Comparison of ENCODE assay signal across 8 cellular contexts in the genomic region with DNA sequence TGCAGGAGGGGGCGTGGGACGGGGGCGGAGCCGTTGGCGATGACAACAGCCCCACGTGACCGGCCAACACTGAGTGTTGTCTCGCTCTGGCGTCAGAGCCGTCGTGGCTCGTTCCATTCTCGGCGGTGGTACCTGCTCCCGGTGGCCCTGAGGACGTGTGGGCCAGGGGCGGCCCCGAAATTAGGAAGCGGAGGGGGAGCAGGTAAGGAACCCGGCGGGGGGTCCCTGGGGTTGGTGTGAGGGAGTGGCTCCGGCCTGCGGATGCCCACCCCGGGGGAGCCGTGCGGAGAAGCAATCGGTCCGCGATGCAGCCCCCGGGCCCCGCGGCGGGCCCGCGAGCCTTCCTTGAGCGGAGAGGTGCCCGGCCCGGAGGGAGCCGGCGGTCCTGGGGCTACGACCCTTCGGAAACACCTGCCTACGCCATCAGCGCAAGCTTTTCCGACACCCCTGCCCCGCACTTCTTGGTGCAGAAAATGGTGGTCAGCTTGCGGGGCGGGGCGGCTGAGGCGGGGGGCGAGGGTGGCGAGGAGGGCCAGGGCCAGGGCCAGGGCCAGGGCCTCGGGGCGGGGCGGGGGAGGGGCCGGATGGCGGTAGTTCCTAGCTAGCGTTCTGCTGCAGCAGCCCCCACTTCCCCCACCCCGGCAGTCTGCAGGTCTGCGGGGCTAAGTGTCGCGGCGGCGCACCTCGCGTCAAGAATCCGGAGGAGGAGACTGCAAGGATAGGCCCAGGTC. TPM values are rescaled to one million over a fixed set of nuclear protein-coding genes. Genes with fewer than 3 reads are reported as not detected.
DNase-seq lines count a peak whose midpoint lies in the region; ATAC-seq, FAIRE-seq and TF ChIP-seq lines count a peak whose summit lies in the region.

A gene with protein sequence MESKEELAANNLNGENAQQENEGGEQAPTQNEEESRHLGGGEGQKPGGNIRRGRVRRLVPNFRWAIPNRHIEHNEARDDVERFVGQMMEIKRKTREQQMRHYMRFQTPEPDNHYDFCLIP (plus strand): TSS at position 72 of the 731 bp plus-strand sequence. CDS start 1,046 bp downstream, outside the sequence.

- H2AFZ ChIP-seq in H9 (ENCODE audit: low read length), result no peak within 1 kb of the TSS

- H3K79me1 ChIP-seq in H9 (ENCODE audit: insufficient read depth, low read depth, low read length, poor library complexity, severe bottlenecking), result no peaks in the 10 kb centered on the region

- peak within 1 kb of the TSS; percentile 81 to 86 for H3K4me3 Mint-ChIP-seq in H9
- peak within 1 kb of the TSS; percentile 77 for H3K4me3 Mint-ChIP-seq in WTC11

- no peak within 1 kb of the TSS for H2BK12ac ChIP-seq in H9 (ENCODE audit: insufficient read length, low read depth, low read length)

- H3K14ac ChIP-seq in H9 (ENCODE audit: insufficient read depth, low read length), result peak within 1 kb of the TSS; percentile 94

- H3K9me3 ChIP-seq in H9 (ENCODE audit: control insufficient read depth, low read depth, low read length) (no peaks in the 10 kb centered on the region), small intestine (ENCODE audit: control insufficient read depth, low read depth) (no peaks in the 10 kb centered on the region)

- no peaks in the 10 kb centered on the region for H4K20me1 ChIP-seq in H9 (ENCODE audit: control insufficient read depth, insufficient read depth, insufficient read length)

- H3K9me3 Mint-ChIP-seq in H9 (peaks cover 5 to 84% of the 10 kb centered on the region in 2 experiments), WTC11 (no peaks in the 10 kb centered on the region)

- H3K23ac ChIP-seq in H9 (ENCODE audit: insufficient read length, low read depth, low read length), result no peak within 1 kb of the TSS

- peak within 1 kb of the TSS; percentile 57 for H3K4me2 ChIP-seq in H9 (ENCODE audit: insufficient read depth, insufficient read length, low read length)

- H3K4me3 ChIP-seq in bronchial epithelial cell (ENCODE audit: low read depth, low read length), result peak within 1 kb of the TSS; percentile 67
- peak within 1 kb of the TSS; percentile 46 to 64 for H3K4me3 ChIP-seq in small intestine (ENCODE audit: low read depth in 1 of 2, low read length in 2 of 2)

- no peaks in the 10 kb centered on the region for H3K79me2 ChIP-seq in H9 (ENCODE audit: insufficient read depth, low read length)

- no peak within 1 kb of the TSS for H3K56ac ChIP-seq in H9 (ENCODE audit: insufficient read length, low read depth, low read length)

- FAIRE-seq in bronchial epithelial cell (lab: Jason Lieb, UNC), result no peak
- no peak for FAIRE-seq in small intestine (lab: Jason Lieb, UNC)

- H4K5ac ChIP-seq in H9 (ENCODE audit: insufficient read length, low read depth, low read length), result peak within 1 kb of the TSS; percentile 49

- H3K36me3 Mint-ChIP-seq in H9 (ENCODE audit: insufficient read depth in 1 of 3, low read depth in 3 of 3) (peaks cover 10 to 20% (median 19%) of the 10 kb centered on the region in 3 experiments), WTC11 (peaks cover 12% of the 10 kb centered on the region)

- DNase-seq in GM10248 (ENCODE audit: extremely low spot score) (peak; percentile 67), H9 (peak; percentile 96), NCI-H1048 (lab: John Stamatoyannopoulos, UW) (peak; percentile 30), WTC11 (ENCODE audit: low spot score) (peak; percentile 89), bronchial epithelial cell (ENCODE audit: low read depth) (peak; percentile 48), iPS-NIHi11 (ENCODE audit: low spot score) (peak; percentile 79), small intestine (peak; percentile 65), MV-4-11 (lab: John Stamatoyannopoulos, UW) (no peak)

- H3K18ac ChIP-seq in H9 (ENCODE audit: insufficient read length, low read depth, low read length), result peak within 1 kb of the TSS; percentile 96

- TF ChIP-seq CTCF in GM10248 (IDR thresholded peaks at IDR 0.05; ENCODE audit: control extremely low read depth, extremely low read depth, low read depth, missing control alignments) (no peak), H9 (conservative IDR thresholded peaks at IDR 0.05) (no peak), WTC11 (IDR thresholded peaks at IDR 0.05) (no peak), bronchial epithelial cell (IDR thresholded peaks at IDR 0.05; ENCODE audit: insufficient read depth, low read length, severe bottlenecking) (no peak)

- H2BK15ac ChIP-seq in H9 (ENCODE audit: low read depth, low read length), result no peak within 1 kb of the TSS

- H3K4me1 ChIP-seq in H9 (ENCODE audit: insufficient read depth, low read length), result no peaks in the 10 kb centered on the region; the same call in 1 of the 2 replicates
- H3K4me1 ChIP-seq in small intestine (ENCODE audit: control insufficient read depth in 2 of 2, insufficient read depth in 1 of 2, low read depth in 1 of 2, low read length in 1 of 2), result no peaks in the 10 kb centered on the region

- ATAC-seq in WTC11, result peak; percentile 28

- no peak within 1 kb of the TSS for H4K91ac ChIP-seq in H9 (ENCODE audit: insufficient read length, low read depth, low read length)

- no peak within 1 kb of the TSS for H2BK120ac ChIP-seq in H9 (ENCODE audit: low read depth, low read length, poor library complexity, severe bottlenecking)

- H3K27ac ChIP-seq in H9 (ENCODE audit: insufficient read length, low read depth, low read length) (peak within 1 kb of the TSS; percentile 65), small intestine (ENCODE audit: low read depth in 1 of 2, low read length in 1 of 2) (peak within 1 kb of the TSS in 1 of 2 donors; percentile 77)

- H2AK5ac ChIP-seq in H9 (ENCODE audit: insufficient read length, low read length), result no peak within 1 kb of the TSS

- no peak within 1 kb of the TSS for H2BK5ac ChIP-seq in H9 (ENCODE audit: insufficient read length, low read length)

- peaks cover 4% of the 10 kb centered on the region for H3K23me2 ChIP-seq in H9 (ENCODE audit: insufficient read length, low read depth, low read length, poor library complexity, severe bottlenecking)

- POLR2A ChIA-PET in GM10248 (lab: Yijun Ruan, JAX) (no interaction called here), WTC11 (lab: Charles Lee) (interaction anchor here (0.7 to 1.0 kb wide), 2 partner anchors 95 to 161 kb away, joined by 3 read pairs; a partner anchor contains a TSS)

- H3K27me3 ChIP-seq in H9 (ENCODE audit: insufficient read depth, low read length), result no peaks in the 10 kb centered on the region
- H3K27me3 ChIP-seq in bronchial epithelial cell (ENCODE audit: control insufficient read depth, insufficient read depth, low read length), result no peaks in the 10 kb centered on the region
- H3K27me3 ChIP-seq in small intestine (ENCODE audit: control insufficient read depth in 2 of 2, insufficient read depth in 2 of 2, low read length in 2 of 2), result no peaks in the 10 kb centered on the region

- H3K36me3 ChIP-seq in bronchial epithelial cell (ENCODE audit: control insufficient read depth, insufficient read depth, low read length) (no peaks in the 10 kb centered on the region), small intestine (ENCODE audit: control insufficient read depth in 2 of 2, insufficient read depth in 2 of 2, low read length in 2 of 2) (no peaks in the 10 kb centered on the region)

- H3K27me3 Mint-ChIP-seq in H9 (ENCODE audit: low read depth) (peaks cover 1% of the 10 kb centered on the region), WTC11 (ENCODE audit: low read depth) (peaks cover 11% of the 10 kb centered on the region)

- H3K4me1 Mint-ChIP-seq in H9 (peaks cover 2 to 14% of the 10 kb centered on the region in 2 experiments), WTC11 (peaks cover 24% of the 10 kb centered on the region)

- H2BK20ac ChIP-seq in H9 (ENCODE audit: low read depth, low read length, poor library complexity, severe bottlenecking), result no peak within 1 kb of the TSS

- H3K4ac ChIP-seq in H9 (ENCODE audit: low read depth, low read length), result no peak within 1 kb of the TSS; the same call in 1 of the 2 replicates

- H3K27ac Mint-ChIP-seq in H9 (peak within 1 kb of the TSS; percentile 95 to 97 (median 95)), WTC11 (peak within 1 kb of the TSS; percentile 98)

- no peak within 1 kb of the TSS for H4K8ac ChIP-seq in H9 (replicated peaks; ENCODE audit: insufficient read length, low read depth, low read length)

- no peak within 1 kb of the TSS for H3T11ph ChIP-seq in H9 (ENCODE audit: low read length)

- H3K9ac ChIP-seq in H9 (ENCODE audit: extremely low read depth, insufficient read length, low read length), result peak within 1 kb of the TSS; percentile 90

- WGBS in H9 (ENCODE audit: extremely low coverage, insufficient read length, low lambda C conversion rate), result no CpG with 5 or more reads among the region's 67 CpGs
- WGBS in small intestine, 3 donors, result 1 to 39% (median 6%) methylated on average over 37 to 67 of the region's 67 CpGs

- CTCF ChIA-PET in GM10248 (lab: Yijun Ruan, JAX), result no interaction called here
- CTCF ChIA-PET in WTC11 (lab: Charles Lee), result interaction anchor here (1.4 kb wide), 1 partner anchor 249 kb away, joined by 4 read pairs; no protein-coding TSS in a partner anchor

TF ChIP-seq in WTC11, 78 proteins besides CTCF, POLR2A, EP300 and RAD21 (continues in another document):
- TF ChIP-seq RELA (CRISPR knock-in tag; IDR thresholded peaks at IDR 0.05; ENCODE audit: borderline replicate concordance), result no peak
- TF ChIP-seq, protein P1, sequence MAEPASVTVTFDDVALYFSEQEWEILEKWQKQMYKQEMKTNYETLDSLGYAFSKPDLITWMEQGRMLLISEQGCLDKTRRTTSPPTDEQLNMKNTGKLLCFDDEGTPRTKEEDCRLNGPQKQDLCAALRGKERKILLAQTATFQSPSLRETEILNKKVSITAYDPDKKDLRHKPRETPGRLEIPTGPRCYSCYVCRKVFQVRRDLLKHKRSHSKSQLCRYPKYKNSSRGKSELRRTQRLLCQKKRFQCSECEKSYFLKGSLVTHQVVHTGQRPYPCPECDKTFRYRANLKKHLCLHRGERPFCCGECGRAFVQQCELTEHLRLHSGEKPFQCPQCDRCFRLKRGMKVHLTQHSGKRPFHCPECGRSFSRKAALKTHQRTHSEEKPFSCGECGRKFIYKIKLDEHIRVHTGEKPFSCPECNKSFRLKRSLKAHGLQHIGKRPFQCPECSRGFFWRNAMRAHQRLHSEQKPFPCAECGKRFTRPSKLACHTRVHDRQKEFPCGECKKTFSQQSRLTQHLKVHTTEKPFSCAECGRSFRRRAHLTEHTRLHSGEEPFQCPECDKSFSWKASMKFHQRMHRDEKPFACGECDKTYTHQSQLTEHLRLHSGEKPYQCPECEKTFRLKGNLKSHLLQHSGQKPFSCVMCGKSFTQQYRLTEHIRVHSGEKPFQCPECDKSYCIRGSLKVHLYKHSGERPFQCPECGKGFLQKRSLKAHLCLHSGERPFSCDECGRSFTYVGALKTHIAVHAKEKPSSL (CRISPR knock-in tag; conservative IDR thresholded peaks at IDR 0.05), result no peak

RNA-seq across cellular contexts. Expression of the gene that starts here (rescaled TPM):
- 44.9 and 48.2 TPM in 2 replicates for total RNA-seq in H9 (2021)
- 57.9 to 71.6 TPM (median 67.9 TPM) in 3 replicates for total RNA-seq in WTC11 (2021)
- 10.3 and 17.8 TPM in 2 replicates for total RNA-seq in bronchial epithelial cell
- 10 to 100 TPM in 2 of 3 donors, 1 to 10 TPM in 1; 5.6 to 42.9 (median 23.0) TPM for polyA plus RNA-seq in small intestine
